Comparison of ENCODE assay signal across 8 cellular contexts in genomic region chr1:92831762-92832536, GRCh38. TPM values are rescaled to one million over a fixed set of nuclear protein-coding genes. Genes with fewer than 3 reads are reported as not detected.
DNase-seq lines count a peak whose midpoint lies in the region; ATAC-seq, FAIRE-seq and TF ChIP-seq lines count a peak whose summit lies in the region.

Gene RPL5 (plus strand): TSS chr1:92832040. CDS start chr1:92832115, 75 bp downstream.

- H3K36me3 Mint-ChIP-seq in activated T-helper 2 cell treated with anti-CD3 and anti-CD28 coated beads, Interferon-gamma antibody, Interleukin-2, Interleukin-4, amounts not matched to agents 10 μg/mL and 5 μg/mL and 100 μg/mL, durations not matched to agents 14 hours and 24 hours and 36 hours (ENCODE audit: low read depth): peaks cover 52% of the 10 kb centered on the region
- H3K36me3 Mint-ChIP-seq in natural killer cell treated with Interleukin-12 subunit alpha and Interleukin-12 subunit beta and Interleukin-15 and Interleukin-18, amount 100 ng/mL, for 72 hours: peaks cover 40% of the 10 kb centered on the region

- ATAC-seq in RWPE2 (ENCODE audit: low read depth): peak; percentile 92
- peak; percentile 96 to 97 for ATAC-seq in natural killer cell treated with Interleukin-12 subunit alpha and Interleukin-12 subunit beta and Interleukin-15 and Interleukin-18, amount 100 ng/mL, for 72 hours
- peak; percentile 94 for ATAC-seq in stimulated activated naive CD8-positive, alpha-beta T cell treated with anti-CD3 and anti-CD28 coated beads, Interleukin-15, Interleukin-2, amounts not matched to agents 100 U/mL and 50 U/mL, for 24 hours

- H3K27me3 Mint-ChIP-seq in activated T-helper 2 cell treated with anti-CD3 and anti-CD28 coated beads, Interferon-gamma antibody, Interleukin-2, Interleukin-4, amounts not matched to agents 10 μg/mL and 5 μg/mL and 100 μg/mL, durations not matched to agents 14 hours and 24 hours and 36 hours (ENCODE audit: low read depth): no peaks in the 10 kb centered on the region
- no peaks in the 10 kb centered on the region for H3K27me3 Mint-ChIP-seq in natural killer cell treated with Interleukin-12 subunit alpha and Interleukin-12 subunit beta and Interleukin-15 and Interleukin-18, amount 100 ng/mL, for 72 hours

- peak; percentile 95 for TF ChIP-seq POLR2A in H54 (IDR thresholded peaks at IDR 0.05; ENCODE audit: low read depth, low read length)

- DNase-seq in G401 (ENCODE audit: low spot score) (peak; percentile 95), H54 (ENCODE audit: insufficient read length, low spot score) (peak; percentile 78), LoVo (ENCODE audit: low spot score) (peak; percentile 99), RWPE2 (ENCODE audit: low spot score) (peak; percentile 94), fibroblast of peridontal ligament (ENCODE audit: extremely low read depth) (peak; percentile 98)
- DNase-seq in activated T-helper 2 cell treated with anti-CD3 and anti-CD28 coated beads, Interferon-gamma antibody, Interleukin-2, Interleukin-4, amounts not matched to agents 10 μg/mL and 5 μg/mL and 100 μg/mL, durations not matched to agents 14 hours and 24 hours and 36 hours (ENCODE audit: low spot score): peak; percentile 99
- DNase-seq in natural killer cell treated with Interleukin-12 subunit alpha and Interleukin-12 subunit beta and Interleukin-15 and Interleukin-18, amount 100 ng/mL, for 72 hours (ENCODE audit: low spot score): peak; percentile 97
- DNase-seq in stimulated activated naive CD8-positive, alpha-beta T cell treated with anti-CD3 and anti-CD28 coated beads, Interleukin-15, Interleukin-2, amounts not matched to agents 100 U/mL and 50 U/mL, for 24 hours: peak; percentile 98

- peak within 1 kb of the TSS; percentile 91 for H3K4me3 ChIP-seq in RWPE2 (ENCODE audit: severe bottlenecking)

- H3K27me3 ChIP-seq in RWPE2 (ENCODE audit: insufficient read depth, poor library complexity, severe bottlenecking): no peaks in the 10 kb centered on the region

- no peaks in the 10 kb centered on the region for H3K9me3 ChIP-seq in RWPE2 (ENCODE audit: severe bottlenecking)

- peak; percentile 97 for TF ChIP-seq CTCF in RWPE2 (IDR thresholded peaks at IDR 0.05; ENCODE audit: poor library complexity, severe bottlenecking)

- peak; percentile 92 for FAIRE-seq in H54 (lab: Jason Lieb, UNC)

- peak within 1 kb of the TSS; percentile 82 for H3K27ac ChIP-seq in RWPE2 (ENCODE audit: poor library complexity, severe bottlenecking)

- H3K4me1 ChIP-seq in RWPE2 (ENCODE audit: insufficient read depth, poor library complexity, severe bottlenecking): peaks cover 23% of the 10 kb centered on the region

- H3K27ac Mint-ChIP-seq in activated T-helper 2 cell treated with anti-CD3 and anti-CD28 coated beads, Interferon-gamma antibody, Interleukin-2, Interleukin-4, amounts not matched to agents 10 μg/mL and 5 μg/mL and 100 μg/mL, durations not matched to agents 14 hours and 24 hours and 36 hours: peak within 1 kb of the TSS; percentile 99
- peak within 1 kb of the TSS; percentile 99 to 100 for H3K27ac Mint-ChIP-seq in natural killer cell treated with Interleukin-12 subunit alpha and Interleukin-12 subunit beta and Interleukin-15 and Interleukin-18, amount 100 ng/mL, for 72 hours

- no peaks in the 10 kb centered on the region for H3K9me3 Mint-ChIP-seq in activated T-helper 2 cell treated with anti-CD3 and anti-CD28 coated beads, Interferon-gamma antibody, Interleukin-2, Interleukin-4, amounts not matched to agents 10 μg/mL and 5 μg/mL and 100 μg/mL, durations not matched to agents 14 hours and 24 hours and 36 hours
- no peaks in the 10 kb centered on the region for H3K9me3 Mint-ChIP-seq in natural killer cell treated with Interleukin-12 subunit alpha and Interleukin-12 subunit beta and Interleukin-15 and Interleukin-18, amount 100 ng/mL, for 72 hours

- in situ Hi-C loops in G401 (cut with HindIII; ENCODE audit: low sequenced_read_pairs): no loop called here

- intact Hi-C loops in activated T-helper 2 cell treated with anti-CD3 and anti-CD28 coated beads, Interferon-gamma antibody, Interleukin-2, Interleukin-4, amounts not matched to agents 10 μg/mL and 5 μg/mL and 100 μg/mL, durations not matched to agents 14 hours and 24 hours and 36 hours (cut with micrococcal nuclease): loop anchor here (2.0 to 10.0 kb wide), 4 partner anchors 27 to 515 kb away; partner anchors contain the start of genes CCDC18, DR1, EVI5 and TMED5

- H3K36me3 ChIP-seq in RWPE2 (ENCODE audit: low read depth): peaks cover 48% of the 10 kb centered on the region

- peaks cover 42% of the 10 kb centered on the region for H3K4me1 Mint-ChIP-seq in activated T-helper 2 cell treated with anti-CD3 and anti-CD28 coated beads, Interferon-gamma antibody, Interleukin-2, Interleukin-4, amounts not matched to agents 10 μg/mL and 5 μg/mL and 100 μg/mL, durations not matched to agents 14 hours and 24 hours and 36 hours (ENCODE audit: low read depth)
- peaks cover 39 to 49% of the 10 kb centered on the region in 2 donors for H3K4me1 Mint-ChIP-seq in natural killer cell treated with Interleukin-12 subunit alpha and Interleukin-12 subunit beta and Interleukin-15 and Interleukin-18, amount 100 ng/mL, for 72 hours (ENCODE audit: low read depth in 2 of 2)

- H3K4me3 Mint-ChIP-seq in activated T-helper 2 cell treated with anti-CD3 and anti-CD28 coated beads, Interferon-gamma antibody, Interleukin-2, Interleukin-4, amounts not matched to agents 10 μg/mL and 5 μg/mL and 100 μg/mL, durations not matched to agents 14 hours and 24 hours and 36 hours (ENCODE audit: low read depth): peak within 1 kb of the TSS; percentile 95
- peak within 1 kb of the TSS; percentile 96 for H3K4me3 Mint-ChIP-seq in natural killer cell treated with Interleukin-12 subunit alpha and Interleukin-12 subunit beta and Interleukin-15 and Interleukin-18, amount 100 ng/mL, for 72 hours

RNA-seq across cellular contexts. Expression of gene RPL5, which starts in this region (rescaled TPM):
- total RNA-seq in G401 (2014; rRNA removed; shearing (Covaris generic)): 3,176 and 3,226 TPM in 2 replicates
- 1,185 and 1,195 TPM in 2 replicates for total RNA-seq in activated T-helper 2 cell treated with anti-CD3 and anti-CD28 coated beads, Interferon-gamma antibody, Interleukin-2, Interleukin-4, amounts not matched to agents 10 μg/mL and 5 μg/mL and 100 μg/mL, durations not matched to agents 14 hours and 24 hours and 36 hours
- 100 to 1,000 TPM; 647 to 909 TPM for total RNA-seq in natural killer cell treated with Interleukin-12 subunit alpha and Interleukin-12 subunit beta and Interleukin-15 and Interleukin-18, amount 100 ng/mL, for 72 hours

Comparison
In these comparisons a context has a peak if more than half of its experiments do, and no peak if none do; other contexts are left out.
1. Peak in every context shown above with its lines: DNase-seq, ATAC-seq, H3K4me3 ChIP-seq and H3K27ac ChIP-seq.